20 cellular contexts compared by ENCODE assay signal in the genomic region with DNA sequence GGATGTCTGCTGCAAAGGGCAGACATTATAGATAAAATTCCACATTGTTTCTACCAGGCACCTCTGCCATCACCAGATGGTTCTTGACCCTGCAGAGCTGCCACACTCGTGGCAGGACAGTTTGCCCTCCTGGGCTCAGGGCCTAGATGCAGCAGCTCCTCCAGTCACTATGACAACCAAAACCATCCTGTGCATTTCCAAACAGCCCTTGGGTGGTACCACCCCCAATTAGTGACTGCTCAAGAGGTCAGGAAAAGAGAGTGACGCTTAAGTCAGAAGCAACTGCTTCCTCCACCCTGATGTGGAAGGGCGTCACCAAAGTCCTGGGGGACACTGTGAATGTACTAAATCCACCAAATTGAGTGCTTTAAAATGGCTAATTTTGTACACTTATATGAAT.
DNase-seq lines count a peak whose midpoint lies in the region; ATAC-seq, FAIRE-seq and TF ChIP-seq lines count a peak whose summit lies in the region.
"Had no signal": no experiment of that assay in that cellular context is flagged by ENCODE, and none has a peak within 500 bp of the region (broad histone marks: within the 10 kb centered on the region; RNA-seq: fewer than 3 reads in every experiment).

No MANE protein-coding gene starts in this region.

- CTCF ChIA-PET in K562 (lab: Yijun Ruan, JAX; ENCODE audit: low intra/inter-chr PET ratio) = no interaction called here

- POLR2A ChIA-PET in K562 (lab: Yijun Ruan, JAX) = interaction anchor here (0.6 kb wide), 1 partner anchor 11 kb away, joined by 5 read pairs; no protein-coding TSS in a partner anchor

- H3K9me1 ChIP-seq in K562 (ENCODE audit: control insufficient read depth, insufficient read depth, low read length) = no peaks in the 10 kb centered on the region

- H3K27me3 ChIP-seq in GM23338 (ENCODE audit: insufficient read depth) (no peaks in the 10 kb centered on the region), K562 (ENCODE audit: control insufficient read depth in 2 of 2, insufficient read depth in 2 of 2, low read length in 2 of 2) (0 out of 5 replicates have a peak, but pooled peaks cover 0 to 4% of the 10 kb centered on the region in 2 experiments), subcutaneous abdominal adipose tissue (ENCODE audit: control insufficient read depth in 5 of 5, insufficient read depth in 4 of 5, low read length in 5 of 5) (peaks cover 0 to 5% (median 0%) of the 10 kb centered on the region in 5 donors), small intestine (ENCODE audit: control insufficient read depth in 2 of 2, insufficient read depth in 2 of 2, low read length in 2 of 2) (peaks cover 0 to 2% of the 10 kb centered on the region in 2 donors)
- H3K27me3 ChIP-seq: tibial nerve had no signal

- 8% methylated on average over 3 of the region's 3 CpGs for WGBS in K562 (ENCODE audit: insufficient coverage, low coverage, missing lambda C conversion rate)
- 57 to 70% (median 58%) methylated on average over 3 of the region's 3 CpGs for WGBS in small intestine, 3 donors

- no peak; the same call in 1 of the 3 replicates for ATAC-seq in GM23338
- no peak for ATAC-seq in K562
- peak; percentile 41 for ATAC-seq in left ventricle myocardium superior
- no peak for ATAC-seq in GM21423 (IDR thresholded peaks at IDR 0.05; ENCODE audit: unreplicated experiment)

- H3K4me1 ChIP-seq in GM23338 (ENCODE audit: insufficient read depth) = no peaks in the 10 kb centered on the region
- no peaks in the 10 kb centered on the region for H3K4me1 ChIP-seq in K562 (replicated peaks in 1 of 2; ENCODE audit: control insufficient read depth in 2 of 2, insufficient read depth in 2 of 2, low read length in 2 of 2)
- H3K4me1 ChIP-seq in subcutaneous abdominal adipose tissue (ENCODE audit: control insufficient read depth in 5 of 5, insufficient read depth in 5 of 5, low read length in 5 of 5) = peaks cover 0 to 18% (median 14%) of the 10 kb centered on the region in 5 donors
- H3K4me1 ChIP-seq in small intestine (ENCODE audit: control insufficient read depth in 2 of 2, insufficient read depth in 1 of 2, low read depth in 1 of 2, low read length in 1 of 2) = no peaks in the 10 kb centered on the region

- H3K4me3 Mint-ChIP-seq in GM23338 = no peak overlapping the region
- H3K4me3 Mint-ChIP-seq: CD14-positive monocyte; T-helper 2 cell treated with Interferon-gamma antibody and Interleukin-4, amounts not matched to agents 5 μg/mL and 100 μg/mL, for 36 hours had no signal

- no peaks in the 10 kb centered on the region for H3K9me3 ChIP-seq in K562 (replicated peaks; ENCODE audit: control insufficient read depth, insufficient read depth, low read depth, low read length)
- H3K9me3 ChIP-seq in subcutaneous abdominal adipose tissue (ENCODE audit: control insufficient read depth in 5 of 5, low read length in 5 of 5) = peaks cover 0 to 6% (median 0%) of the 10 kb centered on the region in 5 donors
- H3K9me3 ChIP-seq in small intestine (ENCODE audit: control insufficient read depth, low read depth) = no peaks in the 10 kb centered on the region
- H3K9me3 ChIP-seq: tibial nerve had no signal

- TF ChIP-seq RAD21 in K562 (CRISPR knock-in tag; conservative IDR thresholded peaks at IDR 0.05 in 1 of 2, IDR thresholded peaks at IDR 0.05 in 1 of 2) = no peak

- no peaks in the 10 kb centered on the region for H3K36me3 ChIP-seq in GM23338 (ENCODE audit: insufficient read depth)
- no peaks in the 10 kb centered on the region for H3K36me3 ChIP-seq in K562 (ENCODE audit: control insufficient read depth, insufficient read depth, low read length)
- H3K36me3 ChIP-seq in subcutaneous abdominal adipose tissue (ENCODE audit: control insufficient read depth in 5 of 5, insufficient read depth in 5 of 5, low read length in 5 of 5) = no peaks in the 10 kb centered on the region
- H3K36me3 ChIP-seq in small intestine (ENCODE audit: control insufficient read depth in 2 of 2, insufficient read depth in 2 of 2, low read length in 2 of 2) = no peaks in the 10 kb centered on the region
- H3K36me3 ChIP-seq: tibial nerve had no signal

- in situ Hi-C loops in K562 (cut with MboI) = no loop called here

- H3K9me2 ChIP-seq in GM23338 (ENCODE audit: insufficient read depth) = peaks cover 7% of the 10 kb centered on the region; the same call in 1 of the 2 replicates

- H3F3A ChIP-seq in GM23338 (replicated peaks; ENCODE audit: low read depth) = no peaks in the 10 kb centered on the region

- H3K27ac ChIP-seq in GM23338 (ENCODE audit: low read depth) = no peak overlapping the region
- no peak overlapping the region for H3K27ac ChIP-seq in K562 (ENCODE audit: extremely low read depth, low read depth, low read length)
- H3K27ac ChIP-seq in subcutaneous abdominal adipose tissue (ENCODE audit: low read depth, low read length) = peak overlapping the region; percentile 52
- no peak overlapping the region for H3K27ac ChIP-seq in small intestine (ENCODE audit: low read depth in 1 of 2, low read length in 1 of 2)

- H3K27me3 Mint-ChIP-seq in GM23338 (ENCODE audit: insufficient read depth, low read depth, poor library complexity) = no peaks in the 10 kb centered on the region

- TF ChIP-seq POLR2A in K562 (conservative IDR thresholded peaks at IDR 0.05) = no peak

- no peak for TF ChIP-seq EP300 in K562 (IDR thresholded peaks at IDR 0.05; ENCODE audit: low read length)

- H3K27ac Mint-ChIP-seq in GM23338 = no peak overlapping the region
- H3K27ac Mint-ChIP-seq: CD14-positive monocyte; T-helper 2 cell treated with Interferon-gamma antibody and Interleukin-4, amounts not matched to agents 5 μg/mL and 100 μg/mL, for 36 hours had no signal

- H3K36me3 Mint-ChIP-seq in GM23338 (ENCODE audit: low read depth) = no peaks in the 10 kb centered on the region
- H3K36me3 Mint-ChIP-seq: CD14-positive monocyte had no signal

- no TSS peak for BruUV-seq in K562 (replicated peaks; lab: Mats Ljungman, UMichigan)

- peaks cover 10% of the 10 kb centered on the region for H3K4me1 Mint-ChIP-seq in GM23338
- H3K4me1 Mint-ChIP-seq: CD14-positive monocyte had no signal

- H3K4me2 ChIP-seq in GM23338 (no peak overlapping the region), K562 (ENCODE audit: insufficient read depth, low read length) (no peak overlapping the region)

- H4K20me1 ChIP-seq in GM23338 (replicated peaks; ENCODE audit: insufficient read depth) = no peaks in the 10 kb centered on the region
- H4K20me1 ChIP-seq in K562 (replicated peaks; ENCODE audit: control insufficient read depth, insufficient read depth, low read length) = no peaks in the 10 kb centered on the region

- H2AFZ ChIP-seq in GM23338 = no peak overlapping the region
- no peak overlapping the region for H2AFZ ChIP-seq in K562 (ENCODE audit: low read depth, low read length)

- DNase-seq in GM23338 (ENCODE audit: low spot score) = peak; percentile 9
- DNase-seq in K562 (ENCODE audit: extremely low read depth in 1 of 4, low spot score in 3 of 4) = no peak
- DNase-seq in left ventricle myocardium superior = no peak
- no peak for DNase-seq in NCI-H2107 treated with DMSO at 0.1 percent for 48 hours (lab: John Stamatoyannopoulos, UW; ENCODE audit: unreplicated experiment)
- no peak for DNase-seq in small intestine
- DNase-seq in iPS-NIHi7 (ENCODE audit: extremely low spot score) = no peak
- DNase-seq: activated CD4-positive, alpha-beta T cell treated with anti-CD3 and anti-CD28 coated beads for 1 hour; activated effector memory CD4-positive, alpha-beta T cell treated with Interleukin-2 at 50 U/mL for 16 hours; DMS153; kidney; midbrain; NCI-H1105; occipital lobe had no signal

- intact Hi-C loops in K562 (cut with micrococcal nuclease) (no loop called here), left ventricle myocardium superior (cut with micrococcal nuclease) (no loop called here)

- no peaks in the 10 kb centered on the region for H3K9me3 Mint-ChIP-seq in GM23338
- H3K9me3 Mint-ChIP-seq: CD14-positive monocyte; T-helper 2 cell treated with Interferon-gamma antibody and Interleukin-4, amounts not matched to agents 5 μg/mL and 100 μg/mL, for 36 hours had no signal

- H3K79me2 ChIP-seq in GM23338 (replicated peaks; ENCODE audit: insufficient read depth) (no peaks in the 10 kb centered on the region), K562 (ENCODE audit: control insufficient read depth, insufficient read depth, low read length) (no peaks in the 10 kb centered on the region)

- no peak overlapping the region for H3K4me3 ChIP-seq in GM23338
- H3K4me3 ChIP-seq in K562 = no peak overlapping the region
- H3K4me3 ChIP-seq in subcutaneous abdominal adipose tissue (ENCODE audit: low read depth in 1 of 5, low read length in 5 of 5) = no peak overlapping the region
- H3K4me3 ChIP-seq in small intestine (ENCODE audit: low read depth in 1 of 2, low read length in 2 of 2) = no peak overlapping the region
- H3K4me3 ChIP-seq: tibial nerve had no signal

- FAIRE-seq in K562 (lab: Jason Lieb, UNC) (no peak), small intestine (lab: Jason Lieb, UNC) (no peak)
- FAIRE-seq: colon, GM19239, kidney had no signal

- TF ChIP-seq CTCF in GM23338 (conservative IDR thresholded peaks at IDR 0.05; ENCODE audit: low read depth in 2 of 2) (no peak), K562 (IDR thresholded peaks at IDR 0.05 in 2 of 3, conservative IDR thresholded peaks at IDR 0.05 in 1 of 3; ENCODE audit: insufficient read depth in 2 of 3, low read depth in 1 of 3, low read length in 3 of 3) (no peak)

- H3K9ac ChIP-seq in K562 (ENCODE audit: insufficient read depth in 1 of 2, low read depth in 2 of 2, low read length in 2 of 2) (no peak overlapping the region), subcutaneous abdominal adipose tissue (ENCODE audit: low read length in 5 of 5) (no peak overlapping the region)

TF ChIP-seq in GM23338, 12 proteins besides CTCF, POLR2A, EP300 and RAD21 (continues in another document):
- TF ChIP-seq ZNF114 (CRISPR knock-in tag; IDR thresholded peaks at IDR 0.05) (no peak), EZH2phosphoT487 (IDR thresholded peaks at IDR 0.05; ENCODE audit: unreplicated experiment) (no peak), JUNB (IDR thresholded peaks at IDR 0.05; ENCODE audit: unreplicated experiment) (no peak), EZH2 (IDR thresholded peaks at IDR 0.05; ENCODE audit: low read depth, unreplicated experiment) (no peak)

TF ChIP-seq in K562, 482 proteins besides CTCF, POLR2A, EP300 and RAD21:
- no peak for TF ChIP-seq ZNF282 (CRISPR knock-in tag; IDR thresholded peaks at IDR 0.05)
- peak; percentile 35; the same call in 1 of the 2 replicates for TF ChIP-seq RFX1 (IDR thresholded peaks at IDR 0.05)
TF ChIP-seq in K562: peak in this region for 1.
